10 cellular contexts compared by ENCODE assay signal in the genomic region with DNA sequence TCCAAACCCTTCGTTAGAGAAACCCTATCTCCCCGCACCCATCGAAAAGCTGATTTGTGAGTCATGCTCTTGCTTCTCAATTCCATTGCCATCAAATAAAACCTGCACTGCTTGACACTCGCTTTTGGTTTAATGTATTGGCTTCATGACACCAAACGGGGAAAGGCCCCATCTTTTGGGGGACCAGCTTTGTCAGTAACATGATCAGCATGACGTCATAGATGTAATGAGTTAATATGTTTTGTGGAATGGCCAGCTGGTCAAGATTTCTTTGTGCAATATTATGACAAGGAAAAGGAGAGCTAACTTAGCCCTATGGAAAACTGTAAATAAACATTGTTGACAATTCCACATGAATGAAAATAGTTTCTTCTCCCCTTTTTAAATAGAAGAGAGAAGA.
"Had no signal": no experiment of that assay in that cellular context is flagged by ENCODE, and none has a peak within 500 bp of the region (broad histone marks: within the 10 kb centered on the region; RNA-seq: fewer than 3 reads in every experiment).

No MANE protein-coding gene starts in this region.

- H2AFZ ChIP-seq: GM23248, GM23338 had no signal

- FAIRE-seq: H1, H54 had no signal

- H3K4me2 ChIP-seq: GM23338 had no signal

- ATAC-seq: GM23338, HCT116 had no signal

- DNase-seq: GM23248, GOT3, H7, H9, HCEC 1CT, HFFc6 had no signal

- H3K9ac ChIP-seq: GM23248 had no signal

- H3K4me3 ChIP-seq: GM23248, GM23338 had no signal

- H3K27ac ChIP-seq: GM23248 had no signal
